In genomic region chr17:72053069-72053846, GRCh38 we compare ENCODE assay signal across 17 cellular contexts.
DNase-seq lines count a peak whose midpoint lies in the region; ATAC-seq and TF ChIP-seq lines count a peak whose summit lies in the region.
"Had no signal": no experiment of that assay in that cellular context is flagged by ENCODE, and none has a peak within 500 bp of the region (broad histone marks: within the 10 kb centered on the region; RNA-seq: fewer than 3 reads in every experiment).

No MANE protein-coding gene starts in this region.

- H3K9me2 ChIP-seq in OCI-LY7 (ENCODE audit: insufficient read depth, low read length): no peaks in the 10 kb centered on the region

- H3K9ac ChIP-seq in mammary epithelial cell (ENCODE audit: insufficient read depth, low read length): no peak overlapping the region

- no peaks in the 10 kb centered on the region for H3K9me3 ChIP-seq in mammary epithelial cell (replicated peaks; ENCODE audit: insufficient read depth, low read length)
- H3K9me3 ChIP-seq in osteoblast (ENCODE audit: low read depth, low read length): no peaks in the 10 kb centered on the region
- no peaks in the 10 kb centered on the region for H3K9me3 ChIP-seq in OCI-LY7 (ENCODE audit: low read length)

- CTCF ChIA-PET in mammary epithelial cell (lab: Charles Lee; ENCODE audit: low non-redundant PET) (no interaction called here), OCI-LY7 (lab: Charles Lee; ENCODE audit: unreplicated experiment) (no interaction called here)

- H3K4me2 ChIP-seq in mammary epithelial cell (ENCODE audit: insufficient read depth, low read depth, low read length) (peak overlapping the region; percentile 61), osteoblast (ENCODE audit: insufficient read depth, low read length) (peak overlapping the region; percentile 64), OCI-LY7 (ENCODE audit: low read length) (no peak overlapping the region)

- TF ChIP-seq CTCF in mammary epithelial cell (conservative IDR thresholded peaks at IDR 0.05 in 1 of 2, IDR thresholded peaks at IDR 0.05 in 1 of 2; ENCODE audit: extremely low read depth in 1 of 2, insufficient read depth in 1 of 2, low read depth in 1 of 2, low read length in 2 of 2) (no peak), osteoblast (IDR thresholded peaks at IDR 0.05; ENCODE audit: extremely low read depth, low read depth, low read length) (no peak), mesothelial cell of epicardium (IDR thresholded peaks at IDR 0.05; ENCODE audit: unreplicated experiment) (no peak), OCI-LY7 (conservative IDR thresholded peaks at IDR 0.05; ENCODE audit: low read length) (no peak)

- H3K79me2 ChIP-seq in mammary epithelial cell (ENCODE audit: insufficient read depth, low read length) (no peaks in the 10 kb centered on the region), osteoblast (ENCODE audit: insufficient read depth, low read length) (no peaks in the 10 kb centered on the region), OCI-LY7 (ENCODE audit: insufficient read depth, low read depth, low read length) (no peaks in the 10 kb centered on the region)

- POLR2A ChIA-PET in OCI-LY7 (lab: Charles Lee): interaction anchor here (0.8 kb wide), 1 partner anchor 15 kb away, joined by 4 read pairs; no protein-coding TSS in a partner anchor

- DNase-seq in DMS 273 treated with DMSO at 0.1 percent for 48 hours (lab: John Stamatoyannopoulos, UW): peak; percentile 45
- DNase-seq in NCI-H1092 treated with DMSO at 0.1 percent for 48 hours (lab: John Stamatoyannopoulos, UW): peak; percentile 80
- DNase-seq in mammary epithelial cell: peak; percentile 7
- no peak for DNase-seq in osteoblast (ENCODE audit: insufficient read length, low spot score, missing footprints)
- DNase-seq in ACHN: no peak
- no peak for DNase-seq in mesothelial cell of epicardium (ENCODE audit: low spot score in 2 of 2, unreplicated experiment in 2 of 2)
- no peak for DNase-seq in OCI-LY7 (ENCODE audit: low spot score)
- DNase-seq: activated effector memory CD4-positive, alpha-beta T cell treated with Interleukin-2 at 50 U/mL for 16 hours; effector memory CD8-positive, alpha-beta T cell; IMR-90; left ventricle myocardium superior; naive thymus-derived CD4-positive, alpha-beta T cell; NCI-H1105; NCI-H526; stimulated activated CD4-positive, alpha-beta T cell treated with anti-CD3 and anti-CD28 coated beads, Interleukin-4, amount 100 ng/mL, for 24 hours; trophoblast cell had no signal

- H2AFZ ChIP-seq in mammary epithelial cell (ENCODE audit: low read depth, low read length): peak overlapping the region; percentile 94
- peak overlapping the region; percentile 70 for H2AFZ ChIP-seq in osteoblast (ENCODE audit: low read length)
- H2AFZ ChIP-seq in OCI-LY7 (ENCODE audit: low read length): no peak overlapping the region

- peaks cover 7% of the 10 kb centered on the region for H3K4me1 Mint-ChIP-seq in mesothelial cell of epicardium
- H3K4me1 Mint-ChIP-seq: naive thymus-derived CD4-positive, alpha-beta T cell had no signal

- H3K27ac ChIP-seq in mammary epithelial cell (ENCODE audit: insufficient read depth, low read depth, low read length) (no peak overlapping the region), osteoblast (ENCODE audit: low read depth, low read length) (no peak overlapping the region), OCI-LY7 (ENCODE audit: low read depth, low read length, poor library complexity, severe bottlenecking) (no peak overlapping the region)

- no peaks in the 10 kb centered on the region for H3K36me3 ChIP-seq in mammary epithelial cell (ENCODE audit: insufficient read depth, low read length)
- H3K36me3 ChIP-seq in osteoblast (ENCODE audit: insufficient read depth, low read length): no peaks in the 10 kb centered on the region
- no peaks in the 10 kb centered on the region for H3K36me3 ChIP-seq in OCI-LY7 (ENCODE audit: insufficient read depth, low read length)

- 31% methylated on average over 15 of the region's 20 CpGs for WGBS in mammary epithelial cell (ENCODE audit: low coverage, missing lambda C conversion rate)

- H3K36me3 Mint-ChIP-seq in mesothelial cell of epicardium: no peaks in the 10 kb centered on the region
- H3K36me3 Mint-ChIP-seq: naive thymus-derived CD4-positive, alpha-beta T cell had no signal

- H3K27ac Mint-ChIP-seq in mesothelial cell of epicardium: no peak overlapping the region
- H3K27ac Mint-ChIP-seq: effector memory CD8-positive, alpha-beta T cell; naive thymus-derived CD4-positive, alpha-beta T cell had no signal

- H3K4me3 ChIP-seq in mammary epithelial cell (replicated peaks in 1 of 3; ENCODE audit: insufficient read depth in 1 of 3, low read depth in 2 of 3, low read length in 3 of 3): no peak overlapping the region
- H3K4me3 ChIP-seq in osteoblast (ENCODE audit: insufficient read depth, low read length): peak overlapping the region; percentile 53
- H3K4me3 ChIP-seq in OCI-LY7 (ENCODE audit: low read depth, low read length, poor library complexity, severe bottlenecking): no peak overlapping the region

- no TSS peak for BruUV-seq in mammary epithelial cell (replicated peaks; lab: Mats Ljungman, UMichigan)
- BruUV-seq in OCI-LY7 (replicated peaks; lab: Mats Ljungman, UMichigan): no TSS peak

- peaks cover 39% of the 10 kb centered on the region for H3K4me1 ChIP-seq in mammary epithelial cell (ENCODE audit: insufficient read depth, low read length)
- H3K4me1 ChIP-seq in osteoblast (ENCODE audit: insufficient read depth, low read length): no peaks in the 10 kb centered on the region
- H3K4me1 ChIP-seq in OCI-LY7 (ENCODE audit: insufficient read depth, low read length, poor library complexity, severe bottlenecking): no peaks in the 10 kb centered on the region

- H3K4me3 Mint-ChIP-seq in mesothelial cell of epicardium: no peak overlapping the region
- H3K4me3 Mint-ChIP-seq: effector memory CD8-positive, alpha-beta T cell; naive thymus-derived CD4-positive, alpha-beta T cell had no signal

- intact Hi-C loops in mammary epithelial cell (cut with micrococcal nuclease): no loop called here
- intact Hi-C loops in OCI-LY7 (cut with micrococcal nuclease; ENCODE audit: unreplicated experiment): no loop called here

- H3K27me3 ChIP-seq in mammary epithelial cell (ENCODE audit: insufficient read depth, low read length): no peaks in the 10 kb centered on the region
- H3K27me3 ChIP-seq in osteoblast (ENCODE audit: insufficient read depth, low read length): peaks cover 29% of the 10 kb centered on the region

- in situ Hi-C loops in mammary epithelial cell (cut with MboI; ENCODE audit: low sequenced_read_pairs in 2 of 2): no loop called here
- in situ Hi-C loops in ACHN (cut with HindIII; ENCODE audit: low pct_ligation_motif_present, low pct_unique_long_range_greater_than_20kb, low sequenced_read_pairs): no loop called here

- dilution Hi-C loops in mammary epithelial cell (cut with HindIII; ENCODE audit: low sequenced_read_pairs): no loop called here

- peaks cover 10% of the 10 kb centered on the region for H3K9me3 Mint-ChIP-seq in mesothelial cell of epicardium

- ATAC-seq in GM18870 (IDR thresholded peaks at IDR 0.05; ENCODE audit: unreplicated experiment): no peak
- ATAC-seq: effector memory CD8-positive, alpha-beta T cell; left ventricle myocardium superior; naive thymus-derived CD4-positive, alpha-beta T cell had no signal

- H4K20me1 ChIP-seq in mammary epithelial cell (ENCODE audit: insufficient read depth, low read length) (no peaks in the 10 kb centered on the region), osteoblast (ENCODE audit: insufficient read depth, low read length) (no peaks in the 10 kb centered on the region), OCI-LY7 (ENCODE audit: insufficient read depth, low read length) (no peaks in the 10 kb centered on the region)

- H3K27me3 Mint-ChIP-seq in mesothelial cell of epicardium (ENCODE audit: low read depth): peaks cover 9% of the 10 kb centered on the region
- H3K27me3 Mint-ChIP-seq: effector memory CD8-positive, alpha-beta T cell had no signal

Comparison
In these comparisons a context has a peak if more than half of its experiments do, and no peak if none do; other contexts are left out.
1. DNase-seq: peak in DMS 273 treated with DMSO at 0.1 percent for 48 hours (single experiment), NCI-H1092 treated with DMSO at 0.1 percent for 48 hours (single experiment) and mammary epithelial cell (single experiment); none in osteoblast (single experiment), ACHN (single experiment), mesothelial cell of epicardium (0 of 2) and OCI-LY7 (single experiment).